In the genomic region with DNA sequence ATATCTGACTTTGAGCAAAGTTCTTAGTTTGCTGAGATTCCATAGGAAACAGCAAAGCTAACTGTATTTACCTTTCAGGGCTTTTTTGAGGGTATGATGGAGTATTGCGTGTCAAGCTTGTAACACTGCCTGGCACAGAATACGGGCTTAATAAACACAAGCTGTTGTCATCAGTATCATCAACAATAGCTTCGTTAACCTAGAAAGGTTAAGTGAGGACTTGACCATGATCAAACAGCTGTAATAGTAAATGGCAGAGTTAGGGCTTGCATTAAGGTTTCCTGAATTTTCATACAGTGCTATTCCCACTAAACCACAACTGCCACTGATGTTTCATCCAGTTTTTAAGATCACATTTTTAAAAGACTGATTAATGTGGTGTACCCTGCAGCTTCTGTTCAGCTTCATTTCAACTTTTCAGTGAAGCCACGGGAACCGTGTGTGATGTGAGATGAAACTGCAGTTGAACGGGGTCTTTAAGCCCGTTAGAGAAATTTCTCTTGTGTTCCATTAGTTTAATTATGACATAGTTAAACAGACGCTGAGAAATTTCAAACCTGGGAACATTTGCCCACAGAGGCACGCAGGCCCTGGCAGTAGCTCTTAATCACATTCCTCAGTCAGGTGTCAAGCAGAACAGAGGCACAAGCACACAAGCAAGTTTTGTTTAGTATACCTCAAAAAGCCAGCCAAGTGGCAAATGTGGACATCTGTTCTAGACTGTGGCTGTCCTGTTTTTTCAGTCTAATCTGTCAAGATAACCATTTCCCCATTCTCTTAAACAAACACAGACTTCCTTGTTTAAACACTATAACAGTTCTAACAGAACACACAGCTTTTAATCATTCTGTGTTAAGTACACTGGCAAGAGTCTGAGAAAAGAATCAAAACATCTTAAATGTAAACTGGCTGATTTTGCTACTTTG, we compare ENCODE assay signal across 9 cellular contexts.
DNase-seq lines count a peak whose midpoint lies in the region; ATAC-seq, FAIRE-seq and TF ChIP-seq lines count a peak whose summit lies in the region.
"Had no signal": no experiment of that assay in that cellular context is flagged by ENCODE, and none has a peak within 500 bp of the region (broad histone marks: within the 10 kb centered on the region; RNA-seq: fewer than 3 reads in every experiment).

No MANE protein-coding gene starts in this region.

- H3K9me3 Mint-ChIP-seq in stimulated activated naive CD8-positive, alpha-beta T cell treated with anti-CD3 and anti-CD28 coated beads, Interleukin-15, Interleukin-2, amounts not matched to agents 100 ng/mL and 50 ng/mL, for 24 hours = no peaks in the 10 kb centered on the region
- H3K9me3 Mint-ChIP-seq in stimulated activated naive CD8-positive, alpha-beta T cell treated with anti-CD3 and anti-CD28 coated beads, Interleukin-15, amount 100 ng/mL, for 72 hours = no peaks in the 10 kb centered on the region
- H3K9me3 Mint-ChIP-seq in MCF 10A (ENCODE audit: unreplicated experiment) = no peaks in the 10 kb centered on the region
- H3K9me3 Mint-ChIP-seq in activated naive CD4-positive, alpha-beta T cell treated with anti-CD3 and anti-CD28 coated beads, Interleukin-2, amount 50 U/mL, for 72 hours = no peaks in the 10 kb centered on the region
- H3K9me3 Mint-ChIP-seq: activated naive CD4-positive, alpha-beta T cell treated with anti-CD3 and anti-CD28 coated beads, Interleukin-2, amount 50 U/mL, for 24 hours had no signal

- no peak overlapping the region for H3K27ac Mint-ChIP-seq in stimulated activated naive CD8-positive, alpha-beta T cell treated with anti-CD3 and anti-CD28 coated beads, Interleukin-15, Interleukin-2, amounts not matched to agents 100 ng/mL and 50 ng/mL, for 24 hours
- no peak overlapping the region for H3K27ac Mint-ChIP-seq in stimulated activated naive CD8-positive, alpha-beta T cell treated with anti-CD3 and anti-CD28 coated beads, Interleukin-15, amount 100 ng/mL, for 72 hours
- peak overlapping the region; percentile 78 for H3K27ac Mint-ChIP-seq in MCF 10A (ENCODE audit: low read depth, unreplicated experiment)
- H3K27ac Mint-ChIP-seq in activated naive CD4-positive, alpha-beta T cell treated with anti-CD3 and anti-CD28 coated beads, Interleukin-2, amount 50 U/mL, for 72 hours = no peak overlapping the region
- H3K27ac Mint-ChIP-seq: activated naive CD4-positive, alpha-beta T cell treated with anti-CD3 and anti-CD28 coated beads, Interleukin-2, amount 50 U/mL, for 24 hours had no signal

- CTCF ChIA-PET in MCF 10A (lab: Yijun Ruan, JAX) (no interaction called here), HepG2 (lab: Yijun Ruan, JAX; ENCODE audit: low intra/inter-chr PET ratio, low total read pairs) (no interaction called here)

- POLR2A ChIA-PET in MCF 10A (lab: Yijun Ruan, JAX) = interaction anchor here (0.5 to 1.8 kb wide), 10 partner anchors 12 to 717 kb away, joined by 3 to 8 read pairs (median 3); no protein-coding TSS in a partner anchor
- POLR2A ChIA-PET in HepG2 (lab: Yijun Ruan, JAX) = interaction anchor here (0.6 to 2.6 kb wide), 7 partner anchors 16 to 323 kb away, joined by 3 to 17 read pairs (median 5); no protein-coding TSS in a partner anchor

- peak overlapping the region; percentile 59 for H3K27ac ChIP-seq in HepG2 (ENCODE audit: extremely low read length, insufficient read depth, low read length)

- TF ChIP-seq CTCF in MCF 10A (IDR thresholded peaks at IDR 0.05; ENCODE audit: unreplicated experiment) = no peak
- no peak for TF ChIP-seq CTCF in HepG2 (CRISPR knock-in tag; IDR thresholded peaks at IDR 0.05)

- no peak for TF ChIP-seq POLR2A in HepG2 (IDR thresholded peaks at IDR 0.05; ENCODE audit: insufficient read depth in 1 of 2, low read depth in 2 of 2, low read length in 2 of 2)

- intact Hi-C loops in MCF 10A (cut with micrococcal nuclease) = loop anchor here (10.0 kb wide), 1 partner anchor 815 kb away; no protein-coding TSS in a partner anchor
- intact Hi-C loops in HepG2 (cut with micrococcal nuclease; ENCODE audit: unreplicated experiment) = loop anchor here (1.0 to 5.0 kb wide), 6 partner anchors 18 to 148 kb away; a partner anchor contains a TSS

- WGBS in HepG2 (ENCODE audit: low lambda C conversion rate) = 2% methylated on average over 9 of the region's 9 CpGs

- BruUV-seq in MCF 10A (replicated peaks; lab: Mats Ljungman, UMichigan) (no TSS peak), HepG2 (replicated peaks; lab: Mats Ljungman, UMichigan) (no TSS peak)

- TF ChIP-seq EP300 in HepG2 (IDR thresholded peaks at IDR 0.05; ENCODE audit: low read depth in 2 of 2, low read length in 2 of 2) (peak; percentile 65 to 95; a peak in 3 of 4 replicates), HepG2 (CRISPR knock-in tag; IDR thresholded peaks at IDR 0.05; ENCODE audit: borderline replicate concordance) (peak; percentile 89)

- peaks cover 57% of the 10 kb centered on the region for H3K4me1 ChIP-seq in HepG2 (ENCODE audit: insufficient read depth, low read length)

- H3K27me3 Mint-ChIP-seq in stimulated activated naive CD8-positive, alpha-beta T cell treated with anti-CD3 and anti-CD28 coated beads, Interleukin-15, Interleukin-2, amounts not matched to agents 100 ng/mL and 50 ng/mL, for 24 hours = peaks cover 9% of the 10 kb centered on the region
- peaks cover 34% of the 10 kb centered on the region for H3K27me3 Mint-ChIP-seq in stimulated activated naive CD8-positive, alpha-beta T cell treated with anti-CD3 and anti-CD28 coated beads, Interleukin-15, amount 100 ng/mL, for 72 hours
- no peaks in the 10 kb centered on the region for H3K27me3 Mint-ChIP-seq in MCF 10A (ENCODE audit: insufficient read depth, unreplicated experiment)

- peak overlapping the region; percentile 66 for H3K9ac ChIP-seq in HepG2 (ENCODE audit: insufficient read depth, low read depth, low read length)

- H3K27me3 ChIP-seq in HepG2 (ENCODE audit: control insufficient read depth in 1 of 2, insufficient read depth in 2 of 2, low read length in 2 of 2) = no peaks in the 10 kb centered on the region

- H3K79me2 ChIP-seq in HepG2 (ENCODE audit: insufficient read depth, low read length) = no peaks in the 10 kb centered on the region

- H3K36me3 Mint-ChIP-seq in stimulated activated naive CD8-positive, alpha-beta T cell treated with anti-CD3 and anti-CD28 coated beads, Interleukin-15, Interleukin-2, amounts not matched to agents 100 ng/mL and 50 ng/mL, for 24 hours (ENCODE audit: low read depth) = no peaks in the 10 kb centered on the region
- H3K36me3 Mint-ChIP-seq in MCF 10A (ENCODE audit: insufficient read depth, unreplicated experiment) = no peaks in the 10 kb centered on the region
- no peaks in the 10 kb centered on the region for H3K36me3 Mint-ChIP-seq in activated naive CD4-positive, alpha-beta T cell treated with anti-CD3 and anti-CD28 coated beads, Interleukin-2, amount 50 U/mL, for 72 hours
- H3K36me3 Mint-ChIP-seq: activated naive CD4-positive, alpha-beta T cell treated with anti-CD3 and anti-CD28 coated beads, Interleukin-2, amount 50 U/mL, for 24 hours had no signal

- FAIRE-seq in HepG2 (lab: Jason Lieb, UNC) = peak; percentile 61

- no peaks in the 10 kb centered on the region for H4K20me1 ChIP-seq in HepG2 (ENCODE audit: insufficient read depth, low read length)

- ATAC-seq in stimulated activated naive CD8-positive, alpha-beta T cell treated with anti-CD3 and anti-CD28 coated beads, Interleukin-15, amount 100 ng/mL, for 72 hours = no peak
- peak; percentile 94 for ATAC-seq in HepG2
- ATAC-seq in activated naive CD4-positive, alpha-beta T cell treated with anti-CD3 and anti-CD28 coated beads, Interleukin-2, amount 50 U/mL, for 72 hours = no peak

- peak; percentile 29; the same call in 1 of the 2 replicates for TF ChIP-seq RAD21 in HepG2 (CRISPR knock-in tag; IDR thresholded peaks at IDR 0.05)

- peaks cover 7% of the 10 kb centered on the region for H3K4me1 Mint-ChIP-seq in stimulated activated naive CD8-positive, alpha-beta T cell treated with anti-CD3 and anti-CD28 coated beads, Interleukin-15, Interleukin-2, amounts not matched to agents 100 ng/mL and 50 ng/mL, for 24 hours (ENCODE audit: low read depth)
- no peaks in the 10 kb centered on the region for H3K4me1 Mint-ChIP-seq in stimulated activated naive CD8-positive, alpha-beta T cell treated with anti-CD3 and anti-CD28 coated beads, Interleukin-15, amount 100 ng/mL, for 72 hours
- H3K4me1 Mint-ChIP-seq in MCF 10A (ENCODE audit: insufficient read depth, unreplicated experiment) = peaks cover 23% of the 10 kb centered on the region
- H3K4me1 Mint-ChIP-seq: activated naive CD4-positive, alpha-beta T cell treated with anti-CD3 and anti-CD28 coated beads, Interleukin-2, amount 50 U/mL, for 24 hours had no signal

- peak overlapping the region; percentile 17 for H3K4me3 Mint-ChIP-seq in stimulated activated naive CD8-positive, alpha-beta T cell treated with anti-CD3 and anti-CD28 coated beads, Interleukin-15, Interleukin-2, amounts not matched to agents 100 ng/mL and 50 ng/mL, for 24 hours
- no peak overlapping the region for H3K4me3 Mint-ChIP-seq in stimulated activated naive CD8-positive, alpha-beta T cell treated with anti-CD3 and anti-CD28 coated beads, Interleukin-15, amount 100 ng/mL, for 72 hours
- H3K4me3 Mint-ChIP-seq in MCF 10A (ENCODE audit: unreplicated experiment) = peak overlapping the region; percentile 10
- H3K4me3 Mint-ChIP-seq: activated naive CD4-positive, alpha-beta T cell treated with anti-CD3 and anti-CD28 coated beads, Interleukin-2, amount 50 U/mL, for 24 hours had no signal

- H3K4me2 ChIP-seq in HepG2 (ENCODE audit: low read depth, low read length) = peak overlapping the region; percentile 71

- H3K36me3 ChIP-seq in HepG2 (replicated peaks in 1 of 2; ENCODE audit: control insufficient read depth in 1 of 2, insufficient read depth in 2 of 2, low read length in 2 of 2) = no peaks in the 10 kb centered on the region

- peak overlapping the region in 2 of 3 experiments; percentile 9 to 29; a peak in 3 of 6 replicates for H3K4me3 ChIP-seq in HepG2 (replicated peaks in 1 of 3; ENCODE audit: insufficient read depth in 1 of 3, low read depth in 2 of 3, low read length in 3 of 3)

- H2AFZ ChIP-seq in HepG2 (ENCODE audit: low read length) = peak overlapping the region; percentile 15

- H3K9me3 ChIP-seq in HepG2 (ENCODE audit: low read length) = no peaks in the 10 kb centered on the region

- in situ Hi-C loops in HepG2 (cut with HindIII; ENCODE audit: extremely low pct_ligation_motif_present, low pct_unique_long_range_greater_than_20kb) = no loop called here

- DNase-seq in stimulated activated naive CD8-positive, alpha-beta T cell treated with anti-CD3 and anti-CD28 coated beads, Interleukin-15, amount 100 ng/mL, for 72 hours = no peak
- DNase-seq in NCI-H2029 treated with DMSO at 0.1 percent for 48 hours (lab: John Stamatoyannopoulos, UW) (peak; percentile 59), MCF 10A (ENCODE audit: unreplicated experiment) (peak; percentile 45), HepG2 (ENCODE audit: low spot score) (peak; percentile 96), DMS114 treated with DMSO at 0.1 percent for 48 hours (lab: John Stamatoyannopoulos, UW; ENCODE audit: unreplicated experiment) (no peak)
- no peak for DNase-seq in activated effector memory CD4-positive, alpha-beta T cell treated with Interleukin-2 at 50 U/mL for 16 hours
- no peak for DNase-seq in activated naive CD4-positive, alpha-beta T cell treated with anti-CD3 and anti-CD28 coated beads, Interleukin-2, amount 50 U/mL, for 72 hours (ENCODE audit: low spot score in 2 of 2)

TF ChIP-seq in HepG2, 621 proteins besides CTCF, POLR2A, EP300 and RAD21 (continues in another document):
- no peak for TF ChIP-seq SMARCC2 (IDR thresholded peaks at IDR 0.05)

Comparison
In these comparisons a context has a peak if more than half of its experiments do, and no peak if none do; other contexts are left out.
1. H3K4me3 Mint-ChIP-seq: peak in stimulated activated naive CD8-positive, alpha-beta T cell treated with anti-CD3 and anti-CD28 coated beads, Interleukin-15, Interleukin-2, amounts not matched to agents 100 ng/mL and 50 ng/mL, for 24 hours (single experiment) and MCF 10A (single experiment); none in stimulated activated naive CD8-positive, alpha-beta T cell treated with anti-CD3 and anti-CD28 coated beads, Interleukin-15, amount 100 ng/mL, for 72 hours (0 of 2).
2. DNase-seq: peak in NCI-H2029 treated with DMSO at 0.1 percent for 48 hours (single experiment), MCF 10A (single experiment) and HepG2 (single experiment); none in stimulated activated naive CD8-positive, alpha-beta T cell treated with anti-CD3 and anti-CD28 coated beads, Interleukin-15, amount 100 ng/mL, for 72 hours (0 of 2), activated effector memory CD4-positive, alpha-beta T cell treated with Interleukin-2 at 50 U/mL for 16 hours (single experiment), DMS114 treated with DMSO at 0.1 percent for 48 hours (single experiment) and activated naive CD4-positive, alpha-beta T cell treated with anti-CD3 and anti-CD28 coated beads, Interleukin-2, amount 50 U/mL, for 72 hours (0 of 2).